In the genomic region with DNA sequence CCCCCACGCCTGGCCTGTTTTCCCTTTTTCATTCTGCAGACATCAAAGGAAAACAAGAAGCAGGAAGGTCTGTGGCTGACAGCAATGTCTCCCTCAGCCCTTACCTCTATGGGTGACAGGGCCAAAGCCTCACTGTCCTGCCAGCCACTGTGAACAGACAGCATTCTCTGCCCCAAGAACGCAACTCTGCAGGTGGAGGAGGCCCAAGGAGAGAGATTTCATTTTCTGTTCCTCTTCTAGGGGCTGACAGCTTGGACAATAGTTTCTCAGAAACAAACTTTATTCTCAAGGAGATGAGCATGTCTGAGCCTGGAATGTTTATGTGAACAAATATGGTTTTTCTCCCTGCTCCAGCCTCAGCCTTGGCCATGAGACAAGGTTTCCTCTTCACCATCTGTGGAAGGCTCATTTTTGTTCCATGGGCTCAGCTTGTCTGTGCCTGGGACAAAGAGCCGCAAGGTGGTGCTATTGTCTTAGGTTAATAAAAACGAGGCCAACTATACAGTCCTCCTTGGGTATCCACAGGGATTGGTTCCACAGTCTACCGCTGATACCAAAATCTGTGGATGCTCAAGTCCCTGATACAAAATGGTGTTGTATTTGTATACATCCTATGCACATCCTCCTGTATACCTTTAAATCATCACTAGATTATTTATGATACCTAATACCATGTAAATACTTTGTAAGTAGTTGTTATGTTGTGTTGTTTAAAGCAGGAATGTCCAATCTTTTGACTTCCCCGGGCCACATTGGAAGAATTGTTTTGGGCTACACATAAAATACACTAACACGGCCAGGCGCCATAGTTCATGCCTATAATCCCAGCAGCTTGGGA, we compare ENCODE assay signal across 8 cellular contexts. TPM values are rescaled to one million over a fixed set of nuclear protein-coding genes. Genes with fewer than 3 reads are reported as not detected.
DNase-seq lines count a peak whose midpoint lies in the region; ATAC-seq, FAIRE-seq and TF ChIP-seq lines count a peak whose summit lies in the region.

No MANE protein-coding gene starts in this region.

- H2AFZ ChIP-seq in K562 (ENCODE audit: low read depth, low read length) (no peak overlapping the region), keratinocyte (ENCODE audit: control insufficient read depth, low read length) (no peak overlapping the region)

- dilution Hi-C loops in keratinocyte (cut with MboI; ENCODE audit: extremely low pct_ligation_motif_present, low sequenced_read_pairs) = no loop called here

- H3K9me1 ChIP-seq in K562 (ENCODE audit: control insufficient read depth, insufficient read depth, low read length) (no peaks in the 10 kb centered on the region), keratinocyte (ENCODE audit: control insufficient read depth, extremely low read depth, insufficient read depth, low read length) (no peaks in the 10 kb centered on the region)

- peak; percentile 44 to 75 for TF ChIP-seq RAD21 in K562 (CRISPR knock-in tag; conservative IDR thresholded peaks at IDR 0.05 in 1 of 2, IDR thresholded peaks at IDR 0.05 in 1 of 2)

- peak; percentile 61 for DNase-seq in EL
- DNase-seq in Kasumi-1 (lab: John Stamatoyannopoulos, UW) = peak; percentile 29 to 40
- DNase-seq in SJCRH30 = peak; percentile 61 to 82
- DNase-seq in K562 (ENCODE audit: extremely low read depth in 1 of 4, low spot score in 3 of 4) = peak; percentile 38 to 67 (median 47)
- no peak for DNase-seq in keratinocyte (ENCODE audit: low read depth, low spot score)
- peak; percentile 34 for DNase-seq in stimulated activated CD4-positive, alpha-beta T cell treated with anti-CD3 and anti-CD28 coated beads, Interleukin-4, amount 100 ng/mL, for 1 hour

- no peak for TF ChIP-seq EP300 in K562 (IDR thresholded peaks at IDR 0.05; ENCODE audit: low read length)

- POLR2A ChIA-PET in K562 (lab: Yijun Ruan, JAX) = interaction anchor here (0.6 to 0.7 kb wide), 2 partner anchors 11 to 181 kb away, joined by 3 read pairs; no protein-coding TSS in a partner anchor

- WGBS in K562 (ENCODE audit: insufficient coverage, low coverage, missing lambda C conversion rate) = 14% methylated on average over 8 of the region's 8 CpGs

- H3K4me1 ChIP-seq in SJCRH30 = peaks cover 12% of the 10 kb centered on the region
- H3K4me1 ChIP-seq in K562 (replicated peaks in 1 of 2; ENCODE audit: control insufficient read depth in 2 of 2, insufficient read depth in 2 of 2, low read length in 2 of 2) = peaks cover 0 to 4% of the 10 kb centered on the region in 2 experiments; a peak in 2 of 5 replicates
- H3K4me1 ChIP-seq in keratinocyte (ENCODE audit: control insufficient read depth, extremely low read depth, insufficient read depth, low read length) = no peaks in the 10 kb centered on the region

- in situ Hi-C loops in K562 (cut with MboI) = loop anchor here (5.0 kb wide), 1 partner anchor 89 kb away; no protein-coding TSS in a partner anchor

- H3K79me2 ChIP-seq in K562 (ENCODE audit: control insufficient read depth, insufficient read depth, low read length) (no peaks in the 10 kb centered on the region), keratinocyte (ENCODE audit: control insufficient read depth, insufficient read depth, low read length) (no peaks in the 10 kb centered on the region)

- H3K9me3 ChIP-seq in SJCRH30 (replicated peaks) (no peaks in the 10 kb centered on the region), K562 (replicated peaks; ENCODE audit: control insufficient read depth, insufficient read depth, low read depth, low read length) (no peaks in the 10 kb centered on the region), keratinocyte (ENCODE audit: control insufficient read depth, low read depth, low read length) (no peaks in the 10 kb centered on the region)

- H3K9ac ChIP-seq in K562 (ENCODE audit: insufficient read depth in 1 of 2, low read depth in 2 of 2, low read length in 2 of 2) (no peak overlapping the region), keratinocyte (ENCODE audit: control insufficient read depth, extremely low read depth, insufficient read depth, low read length) (no peak overlapping the region)

- H4K20me1 ChIP-seq in K562 (replicated peaks; ENCODE audit: control insufficient read depth, insufficient read depth, low read length) = no peaks in the 10 kb centered on the region
- no peaks in the 10 kb centered on the region for H4K20me1 ChIP-seq in keratinocyte (ENCODE audit: control insufficient read depth, extremely low read depth, insufficient read depth, low read length)

- BruUV-seq in K562 (replicated peaks; lab: Mats Ljungman, UMichigan) = no TSS peak

- H3K27me3 ChIP-seq in SJCRH30 (peaks cover 10% of the 10 kb centered on the region), K562 (ENCODE audit: control insufficient read depth in 2 of 2, insufficient read depth in 2 of 2, low read length in 2 of 2) (peaks cover 0 to 7% of the 10 kb centered on the region in 2 experiments; a peak in 2 of 5 replicates), keratinocyte (ENCODE audit: control insufficient read depth, extremely low read depth, insufficient read depth, low read length) (no peaks in the 10 kb centered on the region)

- no peaks in the 10 kb centered on the region for H3K36me3 ChIP-seq in SJCRH30
- H3K36me3 ChIP-seq in K562 (ENCODE audit: control insufficient read depth, insufficient read depth, low read length) = no peaks in the 10 kb centered on the region
- H3K36me3 ChIP-seq in keratinocyte (ENCODE audit: control insufficient read depth in 2 of 2, extremely low read depth in 1 of 2, insufficient read depth in 2 of 2, low read length in 2 of 2) = no peaks in the 10 kb centered on the region

- H3K4me2 ChIP-seq in K562 (ENCODE audit: insufficient read depth, low read length) (no peak overlapping the region), keratinocyte (ENCODE audit: control insufficient read depth, extremely low read depth, insufficient read depth, low read depth, low read length) (no peak overlapping the region)

- no peak for TF ChIP-seq POLR2A in K562 (conservative IDR thresholded peaks at IDR 0.05)

- peak; percentile 96 for ATAC-seq in K562
- no peak for ATAC-seq in HG02642 (IDR thresholded peaks at IDR 0.05; ENCODE audit: poor library complexity, unreplicated experiment)
- ATAC-seq in GM21576 (IDR thresholded peaks at IDR 0.05; ENCODE audit: unreplicated experiment) = no peak

- CTCF ChIA-PET in K562 (lab: Yijun Ruan, JAX; ENCODE audit: low intra/inter-chr PET ratio) = interaction anchor here (0.5 to 1.9 kb wide), 3 partner anchors 81 to 288 kb away, joined by 3 to 7 read pairs (median 6); no protein-coding TSS in a partner anchor

- intact Hi-C loops in K562 (cut with micrococcal nuclease) = loop anchor here (2.0 to 5.0 kb wide), 5 partner anchors 34 to 288 kb away; no protein-coding TSS in a partner anchor

- H3K27ac ChIP-seq in SJCRH30 (no peak overlapping the region), K562 (ENCODE audit: extremely low read depth, low read depth, low read length) (no peak overlapping the region), keratinocyte (ENCODE audit: control insufficient read depth, insufficient read depth, low read length) (no peak overlapping the region)

- H3K4me3 ChIP-seq in SJCRH30 = no peak overlapping the region
- no peak overlapping the region for H3K4me3 ChIP-seq in K562
- no peak overlapping the region for H3K4me3 ChIP-seq in keratinocyte (ENCODE audit: control insufficient read depth in 2 of 3, extremely low read depth in 1 of 3, insufficient read depth in 2 of 3, low read depth in 1 of 3, low read length in 3 of 3)

- TF ChIP-seq CTCF in K562 (IDR thresholded peaks at IDR 0.05 in 2 of 3, conservative IDR thresholded peaks at IDR 0.05 in 1 of 3; ENCODE audit: insufficient read depth in 2 of 3, low read depth in 1 of 3, low read length in 3 of 3) (peak; percentile 61 to 75 (median 68)), keratinocyte (optimal IDR thresholded peaks at IDR 0.05 in 1 of 3, IDR thresholded peaks at IDR 0.05 in 1 of 3, conservative IDR thresholded peaks at IDR 0.05 in 1 of 3; ENCODE audit: extremely low read depth in 1 of 3, insufficient read depth in 2 of 3, low read length in 3 of 3) (peak; percentile 52 to 61 (median 54))

- FAIRE-seq in K562 (lab: Jason Lieb, UNC) (peak; percentile 77), keratinocyte (lab: Jason Lieb, UNC) (no peak)

RNA-seq across cellular contexts. Expression of a gene that starts 5.8 kb away (rescaled TPM):
- total RNA-seq in SJCRH30 (2014; rRNA removed; shearing (Covaris generic)) = 0.02 TPM in 1 of 2 replicates, not detected in the other
- total RNA-seq in K562 (2011; cell fraction: chromatin; rRNA removed; ENCODE audit: low replicate concordance) = not detected in 2 replicates
- total RNA-seq in K562 (2011; cell fraction: nucleolus; rRNA removed) = not detected in 2 replicates
- total RNA-seq in K562 (2011; cell fraction: nucleoplasm; rRNA removed) = not detected in 2 replicates
- total RNA-seq in K562 (2014; rRNA removed) = 0.04 TPM in 1 of 2 replicates, not detected in the other
- total RNA-seq in K562 (2014; rRNA removed; fragmentation: Illumina TruSeq; extraction: Trizol) = 0.10 TPM in 1 of 2 replicates, not detected in the other
- total RNA-seq in K562 (2015; rRNA removed; fragmentation: Illumina TruSeq; extraction: Trizol) = 0.04 TPM in 1 of 2 replicates, not detected in the other
- not detected in 2 replicates for total RNA-seq in K562 (2021)
- 0.03 and 0.04 TPM in 2 replicates for polyA plus RNA-seq in K562 (2011; rRNA removed)
- 0.01 TPM in 2 replicates for polyA plus RNA-seq in K562 (2011; cell fraction: cytosol; rRNA removed)
- not detected in 2 replicates for polyA plus RNA-seq in K562 (2011; cell fraction: nucleus; rRNA removed)
- 0.04 and 0.06 TPM in 2 replicates for polyA plus RNA-seq in K562 (2012)
- 0.04 and 0.06 TPM in 2 replicates for polyA plus RNA-seq in K562 (2014; fragmentation: Illumina TruSeq; extraction: Trizol)
- polyA plus RNA-seq in K562 (2014; fragmentation: Nextera tagmentation; extraction: Ambion mirVana) = not detected
- 0.12 TPM in 1 of 2 replicates, not detected in the other for polyA plus RNA-seq in K562 (2014; rRNA removed)
- polyA minus RNA-seq in K562 (2011; rRNA and poly(A)+ RNA removed) = 0.07 TPM in 1 of 2 replicates, not detected in the other
- not detected in 2 replicates for polyA minus RNA-seq in K562 (2011; cell fraction: cytosol; rRNA and poly(A)+ RNA removed)
- not detected in 2 replicates for polyA minus RNA-seq in K562 (2011; cell fraction: nucleus; rRNA and poly(A)+ RNA removed)
- not detected in 3 replicates for polyA plus RNA-seq in keratinocyte
- polyA plus RNA-seq in keratinocyte (2011; ENCODE audit: low read depth) = not detected
- polyA plus RNA-seq in keratinocyte (2011; cell fraction: cytosol; rRNA removed) = not detected in 2 replicates
- polyA plus RNA-seq in keratinocyte (2011; cell fraction: nucleus; rRNA removed) = not detected in 2 replicates
- not detected in 2 replicates for polyA plus RNA-seq in keratinocyte (2012; ENCODE audit: low replicate concordance)
- polyA minus RNA-seq in keratinocyte = not detected in 3 replicates
- not detected for polyA minus RNA-seq in keratinocyte (2011; cell fraction: cytosol; rRNA and poly(A)+ RNA removed)
- not detected in 2 replicates for polyA minus RNA-seq in keratinocyte (2011; cell fraction: nucleus; rRNA and poly(A)+ RNA removed)

RNA-seq across cellular contexts. Expression of a gene that starts 37.3 kb away (rescaled TPM):
- total RNA-seq in SJCRH30 (2014; rRNA removed; shearing (Covaris generic)) = not detected in 2 replicates
- total RNA-seq in K562 (2011; cell fraction: chromatin; rRNA removed; ENCODE audit: low replicate concordance) = 0.12 TPM in 1 of 2 replicates, not detected in the other
- total RNA-seq in K562 (2011; cell fraction: nucleolus; rRNA removed) = not detected in 2 replicates
- not detected in 2 replicates for total RNA-seq in K562 (2011; cell fraction: nucleoplasm; rRNA removed)
- total RNA-seq in K562 (2014; rRNA removed) (not detected in 2 replicates), K562 (2014; rRNA removed; fragmentation: Illumina TruSeq; extraction: Trizol) (not detected in 2 replicates), K562 (2015; rRNA removed; fragmentation: Illumina TruSeq; extraction: Trizol) (not detected in 2 replicates), K562 (2021) (not detected in 2 replicates)
- polyA plus RNA-seq in K562 (2011; rRNA removed) (0.01 TPM in 1 of 2 replicates, not detected in the other), K562 (2014; fragmentation: Illumina TruSeq; extraction: Trizol) (not detected in 2 replicates), K562 (2014; fragmentation: Nextera tagmentation; extraction: Ambion mirVana) (not detected), K562 (2014; rRNA removed) (not detected in 2 replicates), keratinocyte (0.01 to 0.03 TPM in 2 of 3 replicates, not detected in the other)
- polyA plus RNA-seq in K562 (2011; cell fraction: cytosol; rRNA removed) = 0.03 TPM in 2 replicates
- polyA plus RNA-seq in K562 (2011; cell fraction: nucleus; rRNA removed) = 0.04 TPM in 1 of 2 replicates, not detected in the other
- polyA plus RNA-seq in K562 (2012) = 0.03 TPM in 1 of 2 replicates, not detected in the other
- not detected in 2 replicates for polyA minus RNA-seq in K562 (2011; rRNA and poly(A)+ RNA removed)
- not detected in 2 replicates for polyA minus RNA-seq in K562 (2011; cell fraction: cytosol; rRNA and poly(A)+ RNA removed)
- polyA minus RNA-seq in K562 (2011; cell fraction: nucleus; rRNA and poly(A)+ RNA removed) = not detected in 2 replicates
- not detected for polyA plus RNA-seq in keratinocyte (2011; ENCODE audit: low read depth)
- 0.01 and 0.04 TPM in 2 replicates for polyA plus RNA-seq in keratinocyte (2011; cell fraction: cytosol; rRNA removed)
- polyA plus RNA-seq in keratinocyte (2011; cell fraction: nucleus; rRNA removed) = 0.04 TPM in 2 replicates
- 0.02 and 0.06 TPM in 2 replicates for polyA plus RNA-seq in keratinocyte (2012; ENCODE audit: low replicate concordance)
- not detected in 3 replicates for polyA minus RNA-seq in keratinocyte
- polyA minus RNA-seq in keratinocyte (2011; cell fraction: cytosol; rRNA and poly(A)+ RNA removed) = not detected
- polyA minus RNA-seq in keratinocyte (2011; cell fraction: nucleus; rRNA and poly(A)+ RNA removed) = not detected in 2 replicates
